ENCODE assay signal across 29 cellular contexts in the genomic region with DNA sequence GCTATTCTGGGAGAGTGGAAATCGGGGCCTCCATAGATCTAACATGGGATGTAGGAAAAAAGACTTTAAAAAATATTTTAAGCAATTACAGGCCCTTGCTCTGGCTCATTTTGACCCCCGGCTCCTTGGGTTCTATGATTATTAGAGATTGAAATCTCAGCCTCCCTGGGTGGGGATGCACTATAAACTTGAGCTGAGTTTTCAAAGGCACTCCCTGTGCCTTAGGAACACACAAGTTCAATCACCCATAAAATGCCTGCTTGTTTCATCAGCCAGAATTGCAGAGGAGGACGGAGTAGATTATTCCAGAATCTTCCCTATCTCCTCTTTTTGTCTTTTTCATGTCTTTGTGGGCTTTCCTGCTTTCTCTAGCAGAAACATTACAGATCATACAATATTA.
"Had no signal": no experiment of that assay in that cellular context is flagged by ENCODE, and none has a peak within 500 bp of the region (broad histone marks: within the 10 kb centered on the region; RNA-seq: fewer than 3 reads in every experiment).

No MANE protein-coding gene starts in this region.

- H3K9me3 Mint-ChIP-seq: activated CD8-positive, alpha-beta T cell treated with anti-CD3 and anti-CD28 coated beads for 36 hours; activated naive CD8-positive, alpha-beta T cell treated with anti-CD3 and anti-CD28 coated beads for 36 hours; activated T-helper 2 cell treated with anti-CD3 and anti-CD28 coated beads, Interferon-gamma antibody, Interleukin-2, Interleukin-4, amounts not matched to agents 10 μg/mL and 5 μg/mL and 100 μg/mL, durations not matched to agents 14 hours and 24 hours and 36 hours; central memory CD8-positive, alpha-beta T cell had no signal

- H3K27ac ChIP-seq: body of pancreas, Peyer's patch, RWPE1, SJCRH30, VCaP had no signal

- H3K9me3 ChIP-seq: body of pancreas, Peyer's patch, SJCRH30, SK-N-SH had no signal

- H3K4me3 ChIP-seq: body of pancreas, Peyer's patch, SJCRH30 had no signal

- H3K36me3 Mint-ChIP-seq: activated naive CD4-positive, alpha-beta T cell treated with anti-CD3 and anti-CD28 coated beads, Interleukin-2, amount 10 ng/mL, durations not matched to agents 7 days and 5 days had no signal

- ATAC-seq: activated CD4-positive, alpha-beta T cell treated with anti-CD3 and anti-CD28 coated beads for 36 hours; activated CD8-positive, alpha-beta T cell treated with anti-CD3 and anti-CD28 coated beads for 36 hours; activated T-cell treated with anti-CD3 and anti-CD28 coated beads, Interleukin-2, amount 50 U/mL, for 72 hours; body of pancreas had no signal

- H3K4me1 ChIP-seq: body of pancreas, Peyer's patch had no signal

- DNase-seq: activated CD4-positive, alpha-beta T cell treated with anti-CD3 and anti-CD28 coated beads for 36 hours; activated CD4-positive, alpha-beta T cell treated with anti-CD3 and anti-CD28 coated beads, Interleukin-2, amount 50 U/mL, for 1 hour; activated CD8-positive, alpha-beta memory T cell treated with anti-CD3 and anti-CD28 coated beads, Interleukin-2, amount 50 U/mL, for 4 hours; activated CD8-positive, alpha-beta T cell treated with anti-CD3 and anti-CD28 coated beads for 36 hours; activated gamma-delta T cell treated with Interleukin-2 at 50 U/mL for 16 hours; activated naive CD4-positive, alpha-beta T cell treated with anti-CD3 and anti-CD28 coated beads, Interleukin-2, amount 10 ng/mL, durations not matched to agents 7 days and 5 days; activated naive CD8-positive, alpha-beta T cell treated with anti-CD3 and anti-CD28 coated beads for 36 hours; activated T-cell treated with anti-CD3 and anti-CD28 coated beads, Interleukin-2, amount 50 U/mL, for 72 hours; aorta; body of pancreas; Kasumi-1; KBM-7; NCI-H1105 treated with DMSO at 0.1 percent for 48 hours; NCI-H1436 treated with DMSO at 0.1 percent for 48 hours; NCI-H187; NCI-H2081 treated with DMSO at 0.1 percent for 48 hours; NCI-H2227 treated with DMSO at 0.1 percent for 48 hours; NCI-H69; NK-92 treated with Interleukin-12 subunit alpha and Interleukin-12 subunit beta, amount 100 ng/mL, for 24 hours; OCI-M1; Peyer's patch; Right ventricle myocardium superior; SJCRH30; SK-N-SH; T-helper 1 cell had no signal

- H3K4me1 Mint-ChIP-seq: activated CD4-positive, alpha-beta T cell treated with anti-CD3 and anti-CD28 coated beads for 36 hours; activated naive CD4-positive, alpha-beta T cell treated with anti-CD3 and anti-CD28 coated beads, Interleukin-2, amount 10 ng/mL, durations not matched to agents 7 days and 5 days; activated naive CD8-positive, alpha-beta T cell treated with anti-CD3 and anti-CD28 coated beads for 36 hours; central memory CD8-positive, alpha-beta T cell had no signal

- H3K4me3 Mint-ChIP-seq: activated CD4-positive, alpha-beta T cell treated with anti-CD3 and anti-CD28 coated beads for 36 hours; activated CD8-positive, alpha-beta T cell treated with anti-CD3 and anti-CD28 coated beads for 36 hours; activated naive CD4-positive, alpha-beta T cell treated with anti-CD3 and anti-CD28 coated beads, Interleukin-2, amount 10 ng/mL, durations not matched to agents 7 days and 5 days; activated naive CD8-positive, alpha-beta T cell treated with anti-CD3 and anti-CD28 coated beads for 36 hours; activated T-cell treated with anti-CD3 and anti-CD28 coated beads, Interleukin-2, amount 50 U/mL, for 72 hours; central memory CD8-positive, alpha-beta T cell had no signal

- H3K27me3 ChIP-seq: body of pancreas, Peyer's patch, SJCRH30 had no signal

- H3K36me3 ChIP-seq: Peyer's patch, SJCRH30 had no signal

- H3K27me3 Mint-ChIP-seq: activated CD4-positive, alpha-beta T cell treated with anti-CD3 and anti-CD28 coated beads for 36 hours; activated CD8-positive, alpha-beta T cell treated with anti-CD3 and anti-CD28 coated beads for 36 hours; activated naive CD8-positive, alpha-beta T cell treated with anti-CD3 and anti-CD28 coated beads for 36 hours; central memory CD8-positive, alpha-beta T cell had no signal

- H3K27ac Mint-ChIP-seq: activated CD4-positive, alpha-beta T cell treated with anti-CD3 and anti-CD28 coated beads for 36 hours; activated CD8-positive, alpha-beta T cell treated with anti-CD3 and anti-CD28 coated beads for 36 hours; activated naive CD4-positive, alpha-beta T cell treated with anti-CD3 and anti-CD28 coated beads, Interleukin-2, amount 10 ng/mL, durations not matched to agents 7 days and 5 days; activated naive CD8-positive, alpha-beta T cell treated with anti-CD3 and anti-CD28 coated beads for 36 hours; activated T-cell treated with anti-CD3 and anti-CD28 coated beads, Interleukin-2, amount 50 U/mL, for 72 hours; activated T-helper 2 cell treated with anti-CD3 and anti-CD28 coated beads, Interferon-gamma antibody, Interleukin-2, Interleukin-4, amounts not matched to agents 10 μg/mL and 5 μg/mL and 100 μg/mL, durations not matched to agents 14 hours and 24 hours and 36 hours had no signal
